Comparison of ENCODE assay signal across 1 cellular context in the genomic region with DNA sequence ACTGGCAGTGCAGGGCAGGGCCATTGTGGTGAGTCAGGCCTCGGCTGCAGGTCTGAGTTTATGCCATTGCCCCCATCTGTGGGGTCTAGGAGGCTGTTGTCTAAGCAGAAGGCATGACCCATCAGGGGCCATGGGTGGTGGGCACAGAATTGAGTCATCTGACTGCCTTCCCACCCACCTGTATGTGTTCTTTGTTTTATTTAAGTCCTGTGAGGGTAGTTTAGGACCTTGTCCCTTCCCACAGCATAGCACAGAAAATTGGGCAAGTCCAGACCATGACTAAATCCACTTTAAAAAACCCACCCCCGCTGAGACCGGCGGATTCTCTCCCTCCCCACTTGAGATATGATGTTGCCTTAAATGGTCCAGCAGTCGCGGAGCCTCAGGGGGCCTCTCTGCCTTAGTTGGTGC.
TF ChIP-seq lines count a peak whose summit lies in the region.

No MANE protein-coding gene starts in this region.

TF ChIP-seq in HEK293, 187 proteins besides CTCF, POLR2A, EP300 and RAD21:
- TF ChIP-seq, protein P1, sequence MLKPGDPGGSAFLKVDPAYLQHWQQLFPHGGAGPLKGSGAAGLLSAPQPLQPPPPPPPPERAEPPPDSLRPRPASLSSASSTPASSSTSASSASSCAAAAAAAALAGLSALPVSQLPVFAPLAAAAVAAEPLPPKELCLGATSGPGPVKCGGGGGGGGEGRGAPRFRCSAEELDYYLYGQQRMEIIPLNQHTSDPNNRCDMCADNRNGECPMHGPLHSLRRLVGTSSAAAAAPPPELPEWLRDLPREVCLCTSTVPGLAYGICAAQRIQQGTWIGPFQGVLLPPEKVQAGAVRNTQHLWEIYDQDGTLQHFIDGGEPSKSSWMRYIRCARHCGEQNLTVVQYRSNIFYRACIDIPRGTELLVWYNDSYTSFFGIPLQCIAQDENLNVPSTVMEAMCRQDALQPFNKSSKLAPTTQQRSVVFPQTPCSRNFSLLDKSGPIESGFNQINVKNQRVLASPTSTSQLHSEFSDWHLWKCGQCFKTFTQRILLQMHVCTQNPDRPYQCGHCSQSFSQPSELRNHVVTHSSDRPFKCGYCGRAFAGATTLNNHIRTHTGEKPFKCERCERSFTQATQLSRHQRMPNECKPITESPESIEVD (tag by site-specific recombination; IDR thresholded peaks at IDR 0.05), result no peak
- TF ChIP-seq, protein P2, sequence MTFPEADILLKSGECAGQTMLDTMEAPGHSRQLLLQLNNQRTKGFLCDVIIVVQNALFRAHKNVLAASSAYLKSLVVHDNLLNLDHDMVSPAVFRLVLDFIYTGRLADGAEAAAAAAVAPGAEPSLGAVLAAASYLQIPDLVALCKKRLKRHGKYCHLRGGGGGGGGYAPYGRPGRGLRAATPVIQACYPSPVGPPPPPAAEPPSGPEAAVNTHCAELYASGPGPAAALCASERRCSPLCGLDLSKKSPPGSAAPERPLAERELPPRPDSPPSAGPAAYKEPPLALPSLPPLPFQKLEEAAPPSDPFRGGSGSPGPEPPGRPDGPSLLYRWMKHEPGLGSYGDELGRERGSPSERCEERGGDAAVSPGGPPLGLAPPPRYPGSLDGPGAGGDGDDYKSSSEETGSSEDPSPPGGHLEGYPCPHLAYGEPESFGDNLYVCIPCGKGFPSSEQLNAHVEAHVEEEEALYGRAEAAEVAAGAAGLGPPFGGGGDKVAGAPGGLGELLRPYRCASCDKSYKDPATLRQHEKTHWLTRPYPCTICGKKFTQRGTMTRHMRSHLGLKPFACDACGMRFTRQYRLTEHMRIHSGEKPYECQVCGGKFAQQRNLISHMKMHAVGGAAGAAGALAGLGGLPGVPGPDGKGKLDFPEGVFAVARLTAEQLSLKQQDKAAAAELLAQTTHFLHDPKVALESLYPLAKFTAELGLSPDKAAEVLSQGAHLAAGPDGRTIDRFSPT (tag by site-specific recombination; IDR thresholded peaks at IDR 0.05), result peak; percentile 26; the same call in 1 of the 2 replicates
- TF ChIP-seq ZNF600 (tag by site-specific recombination; IDR thresholded peaks at IDR 0.05) (peak; percentile 94), TRIM28 (IDR thresholded peaks at IDR 0.05; ENCODE audit: borderline replicate concordance, low read length) (peak; percentile 66; the same call in 1 of the 2 replicates), GLI4 (tag by site-specific recombination; IDR thresholded peaks at IDR 0.05) (no peak), KLF8 (tag by site-specific recombination; IDR thresholded peaks at IDR 0.05) (no peak), ZNF16 (tag by site-specific recombination; IDR thresholded peaks at IDR 0.05; ENCODE audit: low read depth) (no peak), ZNF660 (tag by site-specific recombination; IDR thresholded peaks at IDR 0.05) (no peak), ZNF558 (tag by site-specific recombination; IDR thresholded peaks at IDR 0.05) (no peak), ZFHX2 (tag by site-specific recombination; conservative IDR thresholded peaks at IDR 0.05) (peak; percentile 93), ZIC2 (tag by site-specific recombination; IDR thresholded peaks at IDR 0.05) (peak; percentile 73), GLIS1 (tag by site-specific recombination; IDR thresholded peaks at IDR 0.05) (peak; percentile 81), ZSCAN16 (tag by site-specific recombination; IDR thresholded peaks at IDR 0.05) (no peak), ZNF624 (tag by site-specific recombination; IDR thresholded peaks at IDR 0.05) (no peak), ZEB2 (tag by site-specific recombination; IDR thresholded peaks at IDR 0.05) (peak; percentile 27; the same call in 1 of the 2 replicates), ZNF341 (tag by site-specific recombination; IDR thresholded peaks at IDR 0.05; ENCODE audit: low read depth) (peak; percentile 20; the same call in 1 of the 2 replicates), ZNF791 (tag by site-specific recombination; IDR thresholded peaks at IDR 0.05) (no peak), ZNF202 (tag by site-specific recombination; IDR thresholded peaks at IDR 0.05; ENCODE audit: borderline replicate concordance) (no peak), ZNF843 (tag by site-specific recombination; IDR thresholded peaks at IDR 0.05) (no peak), YY1 (tag by site-specific recombination; IDR thresholded peaks at IDR 0.05) (no peak), SP7 (tag by site-specific recombination; IDR thresholded peaks at IDR 0.05) (0 out of 2 replicates have a peak, but pooled peaks have one; percentile 12), EGR2 (tag by site-specific recombination; IDR thresholded peaks at IDR 0.05; ENCODE audit: low read depth) (peak; percentile 93), SCRT2 (tag by site-specific recombination; IDR thresholded peaks at IDR 0.05) (peak; percentile 53)
- TF ChIP-seq, protein P3, sequence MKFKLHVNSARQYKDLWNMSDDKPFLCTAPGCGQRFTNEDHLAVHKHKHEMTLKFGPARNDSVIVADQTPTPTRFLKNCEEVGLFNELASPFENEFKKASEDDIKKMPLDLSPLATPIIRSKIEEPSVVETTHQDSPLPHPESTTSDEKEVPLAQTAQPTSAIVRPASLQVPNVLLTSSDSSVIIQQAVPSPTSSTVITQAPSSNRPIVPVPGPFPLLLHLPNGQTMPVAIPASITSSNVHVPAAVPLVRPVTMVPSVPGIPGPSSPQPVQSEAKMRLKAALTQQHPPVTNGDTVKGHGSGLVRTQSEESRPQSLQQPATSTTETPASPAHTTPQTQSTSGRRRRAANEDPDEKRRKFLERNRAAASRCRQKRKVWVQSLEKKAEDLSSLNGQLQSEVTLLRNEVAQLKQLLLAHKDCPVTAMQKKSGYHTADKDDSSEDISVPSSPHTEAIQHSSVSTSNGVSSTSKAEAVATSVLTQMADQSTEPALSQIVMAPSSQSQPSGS (tag by site-specific recombination; IDR thresholded peaks at IDR 0.05; ENCODE audit: low read depth), result no peak
- TF ChIP-seq, protein P4, sequence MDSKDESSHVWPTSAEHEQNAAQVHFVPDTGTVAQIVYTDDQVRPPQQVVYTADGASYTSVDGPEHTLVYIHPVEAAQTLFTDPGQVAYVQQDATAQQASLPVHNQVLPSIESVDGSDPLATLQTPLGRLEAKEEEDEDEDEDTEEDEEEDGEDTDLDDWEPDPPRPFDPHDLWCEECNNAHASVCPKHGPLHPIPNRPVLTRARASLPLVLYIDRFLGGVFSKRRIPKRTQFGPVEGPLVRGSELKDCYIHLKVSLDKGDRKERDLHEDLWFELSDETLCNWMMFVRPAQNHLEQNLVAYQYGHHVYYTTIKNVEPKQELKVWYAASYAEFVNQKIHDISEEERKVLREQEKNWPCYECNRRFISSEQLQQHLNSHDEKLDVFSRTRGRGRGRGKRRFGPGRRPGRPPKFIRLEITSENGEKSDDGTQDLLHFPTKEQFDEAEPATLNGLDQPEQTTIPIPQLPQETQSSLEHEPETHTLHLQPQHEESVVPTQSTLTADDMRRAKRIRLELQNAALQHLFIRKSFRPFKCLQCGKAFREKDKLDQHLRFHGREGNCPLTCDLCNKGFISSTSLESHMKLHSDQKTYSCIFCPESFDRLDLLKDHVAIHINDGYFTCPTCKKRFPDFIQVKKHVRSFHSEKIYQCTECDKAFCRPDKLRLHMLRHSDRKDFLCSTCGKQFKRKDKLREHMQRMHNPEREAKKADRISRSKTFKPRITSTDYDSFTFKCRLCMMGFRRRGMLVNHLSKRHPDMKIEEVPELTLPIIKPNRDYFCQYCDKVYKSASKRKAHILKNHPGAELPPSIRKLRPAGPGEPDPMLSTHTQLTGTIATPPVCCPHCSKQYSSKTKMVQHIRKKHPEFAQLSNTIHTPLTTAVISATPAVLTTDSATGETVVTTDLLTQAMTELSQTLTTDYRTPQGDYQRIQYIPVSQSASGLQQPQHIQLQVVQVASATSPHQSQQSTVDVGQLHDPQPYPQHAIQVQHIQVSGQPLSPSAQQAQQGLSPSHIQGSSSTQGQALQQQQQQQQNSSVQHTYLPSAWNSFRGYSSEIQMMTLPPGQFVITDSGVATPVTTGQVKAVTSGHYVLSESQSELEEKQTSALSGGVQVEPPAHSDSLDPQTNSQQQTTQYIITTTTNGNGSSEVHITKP (tag by site-specific recombination; IDR thresholded peaks at IDR 0.05), result peak; percentile 89
- TF ChIP-seq, protein P5, sequence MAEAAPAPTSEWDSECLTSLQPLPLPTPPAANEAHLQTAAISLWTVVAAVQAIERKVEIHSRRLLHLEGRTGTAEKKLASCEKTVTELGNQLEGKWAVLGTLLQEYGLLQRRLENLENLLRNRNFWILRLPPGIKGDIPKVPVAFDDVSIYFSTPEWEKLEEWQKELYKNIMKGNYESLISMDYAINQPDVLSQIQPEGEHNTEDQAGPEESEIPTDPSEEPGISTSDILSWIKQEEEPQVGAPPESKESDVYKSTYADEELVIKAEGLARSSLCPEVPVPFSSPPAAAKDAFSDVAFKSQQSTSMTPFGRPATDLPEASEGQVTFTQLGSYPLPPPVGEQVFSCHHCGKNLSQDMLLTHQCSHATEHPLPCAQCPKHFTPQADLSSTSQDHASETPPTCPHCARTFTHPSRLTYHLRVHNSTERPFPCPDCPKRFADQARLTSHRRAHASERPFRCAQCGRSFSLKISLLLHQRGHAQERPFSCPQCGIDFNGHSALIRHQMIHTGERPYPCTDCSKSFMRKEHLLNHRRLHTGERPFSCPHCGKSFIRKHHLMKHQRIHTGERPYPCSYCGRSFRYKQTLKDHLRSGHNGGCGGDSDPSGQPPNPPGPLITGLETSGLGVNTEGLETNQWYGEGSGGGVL (tag by site-specific recombination; IDR thresholded peaks at IDR 0.05), result peak; percentile 44; the same call in 1 of the 2 replicates
- TF ChIP-seq, protein P6, sequence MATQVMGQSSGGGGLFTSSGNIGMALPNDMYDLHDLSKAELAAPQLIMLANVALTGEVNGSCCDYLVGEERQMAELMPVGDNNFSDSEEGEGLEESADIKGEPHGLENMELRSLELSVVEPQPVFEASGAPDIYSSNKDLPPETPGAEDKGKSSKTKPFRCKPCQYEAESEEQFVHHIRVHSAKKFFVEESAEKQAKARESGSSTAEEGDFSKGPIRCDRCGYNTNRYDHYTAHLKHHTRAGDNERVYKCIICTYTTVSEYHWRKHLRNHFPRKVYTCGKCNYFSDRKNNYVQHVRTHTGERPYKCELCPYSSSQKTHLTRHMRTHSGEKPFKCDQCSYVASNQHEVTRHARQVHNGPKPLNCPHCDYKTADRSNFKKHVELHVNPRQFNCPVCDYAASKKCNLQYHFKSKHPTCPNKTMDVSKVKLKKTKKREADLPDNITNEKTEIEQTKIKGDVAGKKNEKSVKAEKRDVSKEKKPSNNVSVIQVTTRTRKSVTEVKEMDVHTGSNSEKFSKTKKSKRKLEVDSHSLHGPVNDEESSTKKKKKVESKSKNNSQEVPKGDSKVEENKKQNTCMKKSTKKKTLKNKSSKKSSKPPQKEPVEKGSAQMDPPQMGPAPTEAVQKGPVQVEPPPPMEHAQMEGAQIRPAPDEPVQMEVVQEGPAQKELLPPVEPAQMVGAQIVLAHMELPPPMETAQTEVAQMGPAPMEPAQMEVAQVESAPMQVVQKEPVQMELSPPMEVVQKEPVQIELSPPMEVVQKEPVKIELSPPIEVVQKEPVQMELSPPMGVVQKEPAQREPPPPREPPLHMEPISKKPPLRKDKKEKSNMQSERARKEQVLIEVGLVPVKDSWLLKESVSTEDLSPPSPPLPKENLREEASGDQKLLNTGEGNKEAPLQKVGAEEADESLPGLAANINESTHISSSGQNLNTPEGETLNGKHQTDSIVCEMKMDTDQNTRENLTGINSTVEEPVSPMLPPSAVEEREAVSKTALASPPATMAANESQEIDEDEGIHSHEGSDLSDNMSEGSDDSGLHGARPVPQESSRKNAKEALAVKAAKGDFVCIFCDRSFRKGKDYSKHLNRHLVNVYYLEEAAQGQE (tag by site-specific recombination; IDR thresholded peaks at IDR 0.05), result peak; percentile 27; the same call in 1 of the 2 replicates
